Comparison of ENCODE assay signal across 1 cellular context in genomic region chr10:69336952-69337311, GRCh38.
TF ChIP-seq lines count a peak whose summit lies in the region.

No MANE protein-coding gene starts in this region.

TF ChIP-seq in HepG2, 621 proteins besides CTCF, POLR2A, EP300 and RAD21 (continued from another document):
- TF ChIP-seq CSRNP2 (CRISPR knock-in tag; conservative IDR thresholded peaks at IDR 0.05; ENCODE audit: low read depth), result no peak
- no peak for TF ChIP-seq PRMT3 (CRISPR knock-in tag; IDR thresholded peaks at IDR 0.05; ENCODE audit: borderline replicate concordance, low read depth)
- no peak for TF ChIP-seq ZNF407 (CRISPR knock-in tag; IDR thresholded peaks at IDR 0.05; ENCODE audit: not compliant biosample characterization)
- no peak for TF ChIP-seq ZFY (CRISPR knock-in tag; IDR thresholded peaks at IDR 0.05)
